ENCODE assay signal across 13 cellular contexts in the genomic region with DNA sequence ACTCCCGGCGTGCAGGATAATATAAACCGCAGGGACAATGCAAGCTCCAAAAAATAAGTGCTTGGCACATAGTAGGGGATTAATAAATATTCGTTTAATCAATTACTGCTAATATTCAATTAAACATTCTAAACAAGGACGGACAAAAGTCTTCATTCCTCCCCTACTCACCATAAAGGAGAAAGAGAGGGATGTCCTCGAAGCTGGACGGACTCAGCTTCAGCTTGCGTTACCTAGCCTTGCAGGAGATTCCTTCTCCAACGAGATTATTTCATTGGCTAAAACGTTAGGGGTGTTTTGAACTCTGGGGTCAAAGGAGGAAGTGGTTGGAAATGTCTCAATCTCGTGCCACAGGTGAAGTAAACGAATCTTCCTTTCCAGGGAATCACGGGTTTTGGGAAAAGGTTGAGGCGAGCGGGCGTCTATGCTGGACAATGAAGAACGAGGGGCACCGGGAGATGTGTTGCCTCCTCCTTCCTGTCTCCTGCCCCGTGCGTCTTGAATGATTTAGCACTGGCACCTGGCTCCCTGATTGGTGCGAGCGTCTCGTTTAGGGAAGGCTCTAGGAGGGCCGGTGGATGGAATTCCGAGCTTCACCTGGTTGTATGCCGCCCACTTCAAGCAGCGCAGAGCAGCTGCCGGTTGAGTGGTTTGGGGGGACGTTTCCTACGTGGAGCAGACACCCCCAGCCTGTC. TPM values are rescaled to one million over a fixed set of nuclear protein-coding genes. Genes with fewer than 3 reads are reported as not detected.
DNase-seq lines count a peak whose midpoint lies in the region; FAIRE-seq and TF ChIP-seq lines count a peak whose summit lies in the region.
"Had no signal": no experiment of that assay in that cellular context is flagged by ENCODE, and none has a peak within 500 bp of the region (broad histone marks: within the 10 kb centered on the region; RNA-seq: fewer than 3 reads in every experiment).

No MANE protein-coding gene starts in this region.

- no peak for TF ChIP-seq EP300 in neural cell (conservative IDR thresholded peaks at IDR 0.05; ENCODE audit: poor library complexity, severe bottlenecking)

- H3K9me2 ChIP-seq in neural cell (ENCODE audit: insufficient read depth, low read length): no peaks in the 10 kb centered on the region

- H3K4me3 Mint-ChIP-seq in T-helper 1 cell treated with Interleukin-12 subunit alpha and Interleukin-12 subunit beta and Interleukin-4 antibody, amounts not matched to agents 30 μg/mL and 1 μg/mL, for 36 hours: no peak overlapping the region
- peak overlapping the region; percentile 51 for H3K4me3 Mint-ChIP-seq in astrocyte (ENCODE audit: unreplicated experiment)

- H3K79me2 ChIP-seq in astrocyte (ENCODE audit: insufficient read depth, low read length) (no peaks in the 10 kb centered on the region), neural cell (replicated peaks; ENCODE audit: insufficient read depth, low read length) (no peaks in the 10 kb centered on the region)

- H3K36me3 ChIP-seq in astrocyte (ENCODE audit: insufficient read depth, low read length) (no peaks in the 10 kb centered on the region), neural cell (ENCODE audit: insufficient read depth, low read length) (no peaks in the 10 kb centered on the region)

- H3K27ac Mint-ChIP-seq in T-helper 1 cell treated with Interleukin-12 subunit alpha and Interleukin-12 subunit beta and Interleukin-4 antibody, amounts not matched to agents 30 μg/mL and 1 μg/mL, for 36 hours: peak overlapping the region; percentile 56
- H3K27ac Mint-ChIP-seq in astrocyte (ENCODE audit: unreplicated experiment): no peak overlapping the region
- H3K27ac Mint-ChIP-seq: HFFc6 had no signal

- DNase-seq in T-helper 1 cell (no peak), NCI-H1105 (lab: John Stamatoyannopoulos, UW) (peak; percentile 66), astrocyte (ENCODE audit: low read depth) (no peak), mesenteric fat pad (ENCODE audit: low spot score) (no peak), iPS-NIHi11 (ENCODE audit: low spot score) (no peak), NCI-H2196 (lab: John Stamatoyannopoulos, UW; ENCODE audit: unreplicated experiment) (no peak)

- H3K9ac ChIP-seq in astrocyte (ENCODE audit: low read length) (no peak overlapping the region), neural cell (ENCODE audit: low read length) (peak overlapping the region; percentile 77)

- H3F3A ChIP-seq in neural cell (ENCODE audit: insufficient read depth, low read length, poor library complexity, severe bottlenecking): no peaks in the 10 kb centered on the region

- no peak overlapping the region for H3K4me2 ChIP-seq in astrocyte (ENCODE audit: low read length)
- H3K4me2 ChIP-seq in neural cell (ENCODE audit: low read length): peak overlapping the region; percentile 30

- H3K9me3 ChIP-seq in astrocyte (ENCODE audit: insufficient read depth, low read depth, low read length): no peaks in the 10 kb centered on the region
- no peaks in the 10 kb centered on the region for H3K9me3 ChIP-seq in neural cell (ENCODE audit: low read length)

- FAIRE-seq in astrocyte (lab: Jason Lieb, UNC): no peak

- H2AFZ ChIP-seq in astrocyte (ENCODE audit: low read depth, low read length): no peak overlapping the region
- H2AFZ ChIP-seq in neural cell (ENCODE audit: low read depth, low read length): no peak overlapping the region

- no peak for TF ChIP-seq RAD21 in neural cell (conservative IDR thresholded peaks at IDR 0.05)

- H3K4me1 Mint-ChIP-seq in T-helper 1 cell treated with Interleukin-12 subunit alpha and Interleukin-12 subunit beta and Interleukin-4 antibody, amounts not matched to agents 30 μg/mL and 1 μg/mL, for 36 hours (ENCODE audit: low read depth): peaks cover 19% of the 10 kb centered on the region
- H3K4me1 Mint-ChIP-seq in astrocyte (ENCODE audit: low read depth, unreplicated experiment): no peaks in the 10 kb centered on the region

- no peaks in the 10 kb centered on the region for H3K9me3 Mint-ChIP-seq in T-helper 1 cell treated with Interleukin-12 subunit alpha and Interleukin-12 subunit beta and Interleukin-4 antibody, amounts not matched to agents 30 μg/mL and 1 μg/mL, for 36 hours
- peaks cover 5% of the 10 kb centered on the region for H3K9me3 Mint-ChIP-seq in astrocyte (ENCODE audit: unreplicated experiment)
- H3K9me3 Mint-ChIP-seq: HFFc6 had no signal

- no peak overlapping the region for H3K4me3 ChIP-seq in astrocyte (ENCODE audit: insufficient read depth, low read depth, low read length)
- peak overlapping the region; percentile 80 for H3K4me3 ChIP-seq in neural cell (ENCODE audit: low read length)

- H4K20me1 ChIP-seq in astrocyte (ENCODE audit: insufficient read depth, low read length): peaks cover 16% of the 10 kb centered on the region
- H4K20me1 ChIP-seq in neural cell (ENCODE audit: insufficient read depth): no peaks in the 10 kb centered on the region

- H3K36me3 Mint-ChIP-seq in T-helper 1 cell treated with Interleukin-12 subunit alpha and Interleukin-12 subunit beta and Interleukin-4 antibody, amounts not matched to agents 30 μg/mL and 1 μg/mL, for 36 hours (ENCODE audit: low read depth): no peaks in the 10 kb centered on the region
- no peaks in the 10 kb centered on the region for H3K36me3 Mint-ChIP-seq in astrocyte (ENCODE audit: low read depth, unreplicated experiment)
- H3K36me3 Mint-ChIP-seq: activated CD8-positive, alpha-beta memory T cell treated with anti-CD3 and anti-CD28 coated beads, Interleukin-2, amount 10 ng/mL, durations not matched to agents 7 days and 5 days had no signal

- H3K27ac ChIP-seq in astrocyte (ENCODE audit: low read depth, low read length) (no peak overlapping the region), neural cell (ENCODE audit: low read length) (peak overlapping the region; percentile 77)

- peaks cover 27% of the 10 kb centered on the region for H3K4me1 ChIP-seq in astrocyte (ENCODE audit: insufficient read depth, low read length)

- H3K27me3 Mint-ChIP-seq in T-helper 1 cell treated with Interleukin-12 subunit alpha and Interleukin-12 subunit beta and Interleukin-4 antibody, amounts not matched to agents 30 μg/mL and 1 μg/mL, for 36 hours (ENCODE audit: low read depth): peaks cover 67% of the 10 kb centered on the region
- peaks cover 51% of the 10 kb centered on the region for H3K27me3 Mint-ChIP-seq in astrocyte (ENCODE audit: low read depth, unreplicated experiment)

- TF ChIP-seq CTCF in astrocyte (IDR thresholded peaks at IDR 0.05; ENCODE audit: insufficient read depth, low read depth, low read length) (no peak), neural cell (IDR thresholded peaks at IDR 0.05; ENCODE audit: poor library complexity, severe bottlenecking) (no peak)

- H3K27me3 ChIP-seq in astrocyte (ENCODE audit: insufficient read depth, low read length) (peaks cover 61% of the 10 kb centered on the region), neural cell (ENCODE audit: insufficient read depth, low read depth, low read length) (peaks cover 69% of the 10 kb centered on the region)

TF ChIP-seq in neural cell, 6 proteins besides CTCF, POLR2A, EP300 and RAD21:
- TF ChIP-seq, protein P1, sequence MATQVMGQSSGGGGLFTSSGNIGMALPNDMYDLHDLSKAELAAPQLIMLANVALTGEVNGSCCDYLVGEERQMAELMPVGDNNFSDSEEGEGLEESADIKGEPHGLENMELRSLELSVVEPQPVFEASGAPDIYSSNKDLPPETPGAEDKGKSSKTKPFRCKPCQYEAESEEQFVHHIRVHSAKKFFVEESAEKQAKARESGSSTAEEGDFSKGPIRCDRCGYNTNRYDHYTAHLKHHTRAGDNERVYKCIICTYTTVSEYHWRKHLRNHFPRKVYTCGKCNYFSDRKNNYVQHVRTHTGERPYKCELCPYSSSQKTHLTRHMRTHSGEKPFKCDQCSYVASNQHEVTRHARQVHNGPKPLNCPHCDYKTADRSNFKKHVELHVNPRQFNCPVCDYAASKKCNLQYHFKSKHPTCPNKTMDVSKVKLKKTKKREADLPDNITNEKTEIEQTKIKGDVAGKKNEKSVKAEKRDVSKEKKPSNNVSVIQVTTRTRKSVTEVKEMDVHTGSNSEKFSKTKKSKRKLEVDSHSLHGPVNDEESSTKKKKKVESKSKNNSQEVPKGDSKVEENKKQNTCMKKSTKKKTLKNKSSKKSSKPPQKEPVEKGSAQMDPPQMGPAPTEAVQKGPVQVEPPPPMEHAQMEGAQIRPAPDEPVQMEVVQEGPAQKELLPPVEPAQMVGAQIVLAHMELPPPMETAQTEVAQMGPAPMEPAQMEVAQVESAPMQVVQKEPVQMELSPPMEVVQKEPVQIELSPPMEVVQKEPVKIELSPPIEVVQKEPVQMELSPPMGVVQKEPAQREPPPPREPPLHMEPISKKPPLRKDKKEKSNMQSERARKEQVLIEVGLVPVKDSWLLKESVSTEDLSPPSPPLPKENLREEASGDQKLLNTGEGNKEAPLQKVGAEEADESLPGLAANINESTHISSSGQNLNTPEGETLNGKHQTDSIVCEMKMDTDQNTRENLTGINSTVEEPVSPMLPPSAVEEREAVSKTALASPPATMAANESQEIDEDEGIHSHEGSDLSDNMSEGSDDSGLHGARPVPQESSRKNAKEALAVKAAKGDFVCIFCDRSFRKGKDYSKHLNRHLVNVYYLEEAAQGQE (IDR thresholded peaks at IDR 0.05; ENCODE audit: borderline replicate concordance): no peak
- TF ChIP-seq TAF1 (IDR thresholded peaks at IDR 0.05; ENCODE audit: low read depth) (peak; percentile 1), EZH2 (IDR thresholded peaks at IDR 0.05; ENCODE audit: borderline replicate concordance, insufficient read depth, low read length, poor library complexity, severe bottlenecking) (no peak)

RNA-seq across cellular contexts. Expression of a gene that starts 2.0 kb away (rescaled TPM):
- 4.5 and 4.7 TPM in 2 replicates for total RNA-seq in astrocyte
- 56.3 and 66.4 TPM in 2 replicates for polyA plus RNA-seq in neural cell
- polyA minus RNA-seq in neural cell: 40.2 and 43.4 TPM in 2 replicates
- total RNA-seq in mesenteric fat pad: not detected
- total RNA-seq: Right ventricle myocardium inferior had no signal

RNA-seq across cellular contexts. Expression of a gene that starts 44.5 kb away (rescaled TPM):
- total RNA-seq in astrocyte: 1.7 and 1.9 TPM in 2 replicates
- polyA plus RNA-seq in neural cell: 1.3 TPM in 1 of 2 replicates, not detected in the other
- polyA minus RNA-seq in neural cell: not detected in 2 replicates
- not detected for total RNA-seq in mesenteric fat pad
- total RNA-seq: activated CD8-positive, alpha-beta memory T cell treated with anti-CD3 and anti-CD28 coated beads, Interleukin-2, amount 10 ng/mL, durations not matched to agents 7 days and 5 days; Daoy; dermis microvascular lymphatic vessel endothelial cell; HFFc6; Right ventricle myocardium inferior had no signal
